Comparison of ENCODE assay signal across 16 cellular contexts in genomic region chr4:90960433-90960832, GRCh38.
DNase-seq lines count a peak whose midpoint lies in the region; ATAC-seq and TF ChIP-seq lines count a peak whose summit lies in the region.
"Had no signal": no experiment of that assay in that cellular context is flagged by ENCODE, and none has a peak within 500 bp of the region (broad histone marks: within the 10 kb centered on the region; RNA-seq: fewer than 3 reads in every experiment).

No MANE protein-coding gene starts in this region.

- 0 out of 2 replicates have a peak, but pooled peaks cover 3% of the 10 kb centered on the region for H3K4me1 Mint-ChIP-seq in WTC11

- DNase-seq in OCI-M1 (lab: John Stamatoyannopoulos, UW) (peak; percentile 27), left ventricle myocardium inferior (no peak), WTC11 (ENCODE audit: low spot score) (no peak)
- DNase-seq: C1 segment of cervical spinal cord, H9, IMR-90, Kasumi-1, NCI-H1930, NCI-H510A, NCI-H82, SIG-M5 had no signal

- TF ChIP-seq CTCF in left ventricle myocardium inferior (IDR thresholded peaks at IDR 0.05; ENCODE audit: borderline replicate concordance): no peak
- no peak for TF ChIP-seq CTCF in WTC11 (IDR thresholded peaks at IDR 0.05)

- H3K36me3 ChIP-seq in left ventricle myocardium inferior: no peaks in the 10 kb centered on the region

- H3K27ac ChIP-seq in left ventricle myocardium inferior (replicated peaks): no peak overlapping the region

- H3K4me3 ChIP-seq in left ventricle myocardium inferior: no peak overlapping the region

- H3K4me1 ChIP-seq in left ventricle myocardium inferior: no peaks in the 10 kb centered on the region

- ATAC-seq in GM18511 (IDR thresholded peaks at IDR 0.05; ENCODE audit: unreplicated experiment) (peak; percentile 63), GM19395 (IDR thresholded peaks at IDR 0.05; ENCODE audit: unreplicated experiment) (peak; percentile 52), HG03025 (IDR thresholded peaks at IDR 0.05; ENCODE audit: low FRiP score, unreplicated experiment) (peak; percentile 51), HG02623 (IDR thresholded peaks at IDR 0.05; ENCODE audit: unreplicated experiment) (no peak), WTC11 (no peak), HG02571 (IDR thresholded peaks at IDR 0.05; ENCODE audit: unreplicated experiment) (no peak)

- H3K27me3 Mint-ChIP-seq in WTC11 (ENCODE audit: low read depth): no peaks in the 10 kb centered on the region

- CTCF ChIA-PET in WTC11 (lab: Charles Lee): interaction anchor here (0.9 kb wide), 2 partner anchors 10 to 148 kb away, joined by 3 to 4 read pairs; no protein-coding TSS in a partner anchor

- POLR2A ChIA-PET in WTC11 (lab: Charles Lee): no interaction called here

- no peak overlapping the region; the same call in 1 of the 2 replicates for H3K27ac Mint-ChIP-seq in WTC11

- no peaks in the 10 kb centered on the region for H3K36me3 Mint-ChIP-seq in WTC11

- H3K27me3 ChIP-seq in left ventricle myocardium inferior (ENCODE audit: low read depth): no peaks in the 10 kb centered on the region

- intact Hi-C loops in left ventricle myocardium inferior (cut with micrococcal nuclease): no loop called here

- H3K9me3 ChIP-seq in left ventricle myocardium inferior (replicated peaks): no peaks in the 10 kb centered on the region

- H3K4me3 Mint-ChIP-seq in WTC11: no peak overlapping the region
- H3K4me3 Mint-ChIP-seq: H9 had no signal

- no peaks in the 10 kb centered on the region for H3K9me3 Mint-ChIP-seq in WTC11
- H3K9me3 Mint-ChIP-seq: H9 had no signal

TF ChIP-seq in WTC11, 78 proteins besides CTCF, POLR2A, EP300 and RAD21:
- TF ChIP-seq TEAD1 (CRISPR knock-in tag; IDR thresholded peaks at IDR 0.05) (no peak), NFE2L1 (CRISPR knock-in tag; IDR thresholded peaks at IDR 0.05) (no peak), ZNF396 (CRISPR knock-in tag; IDR thresholded peaks at IDR 0.05; ENCODE audit: borderline replicate concordance) (no peak), ZNF263 (CRISPR knock-in tag; IDR thresholded peaks at IDR 0.05; ENCODE audit: low read depth) (no peak), NR2C2 (CRISPR knock-in tag; IDR thresholded peaks at IDR 0.05) (no peak), RORB (CRISPR knock-in tag; IDR thresholded peaks at IDR 0.05) (no peak), FOXK1 (CRISPR knock-in tag; IDR thresholded peaks at IDR 0.05) (no peak), ATF2 (CRISPR knock-in tag; IDR thresholded peaks at IDR 0.05; ENCODE audit: borderline replicate concordance, low read depth) (no peak), ATF1 (CRISPR knock-in tag; IDR thresholded peaks at IDR 0.05) (no peak), PREB (CRISPR knock-in tag; IDR thresholded peaks at IDR 0.05; ENCODE audit: borderline replicate concordance) (no peak)
- TF ChIP-seq, protein P1, sequence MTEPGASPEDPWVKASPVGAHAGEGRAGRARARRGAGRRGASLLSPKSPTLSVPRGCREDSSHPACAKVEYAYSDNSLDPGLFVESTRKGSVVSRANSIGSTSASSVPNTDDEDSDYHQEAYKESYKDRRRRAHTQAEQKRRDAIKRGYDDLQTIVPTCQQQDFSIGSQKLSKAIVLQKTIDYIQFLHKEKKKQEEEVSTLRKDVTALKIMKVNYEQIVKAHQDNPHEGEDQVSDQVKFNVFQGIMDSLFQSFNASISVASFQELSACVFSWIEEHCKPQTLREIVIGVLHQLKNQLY (CRISPR knock-in tag; IDR thresholded peaks at IDR 0.05): no peak

Comparison
In these comparisons a context has a peak if more than half of its experiments do, and no peak if none do; other contexts are left out.
1. ATAC-seq: peak in GM18511 (single experiment), GM19395 (single experiment) and HG03025 (single experiment); none in HG02623 (single experiment), WTC11 (single experiment) and HG02571 (single experiment).